ENCODE assay signal across 7 cellular contexts in the genomic region with DNA sequence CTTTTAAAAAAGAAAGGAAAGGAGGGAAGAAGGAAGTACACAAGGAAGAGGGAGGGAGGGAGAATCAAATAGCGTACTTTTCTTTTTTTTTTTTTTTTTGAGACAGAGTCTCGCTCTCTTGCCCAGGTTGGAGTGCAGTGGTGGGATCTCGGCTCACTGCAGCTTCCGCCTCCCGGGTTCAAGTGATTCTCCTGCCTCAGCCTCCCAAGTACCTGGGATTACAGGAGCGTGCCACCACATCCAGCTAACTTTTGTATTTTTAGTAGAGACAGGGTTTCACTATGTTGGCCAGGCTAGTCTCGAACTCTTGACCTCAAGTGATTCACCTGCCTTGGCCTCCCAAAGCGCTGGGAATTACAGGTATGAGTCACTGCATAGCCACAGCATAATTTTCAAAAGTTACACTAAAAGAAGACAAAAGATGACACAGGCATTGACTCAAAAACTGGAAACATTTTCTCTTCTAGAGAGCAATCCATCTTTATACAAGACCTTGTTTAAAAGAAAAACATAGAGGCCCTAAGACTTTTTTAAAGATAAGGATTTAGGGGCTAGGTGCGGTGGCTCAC.
DNase-seq lines count a peak whose midpoint lies in the region; FAIRE-seq and TF ChIP-seq lines count a peak whose summit lies in the region.
"Not testable (repeated sequence)": the region's sequence is repeated elsewhere in the genome, so short reads cannot be mapped to it uniquely, and the experiment has no call there.

No MANE protein-coding gene starts in this region.

- H3K27ac Mint-ChIP-seq in astrocyte (ENCODE audit: unreplicated experiment), result not testable (repeated sequence)

- DNase-seq in ELR (ENCODE audit: low read depth), result peak; percentile 75
- peak; percentile 31 to 54 for DNase-seq in activated CD4-positive, alpha-beta T cell treated with anti-CD3 and anti-CD28 coated beads, Interleukin-2, amount 50 U/mL, for 48 hours
- peak; percentile 65 for DNase-seq in astrocyte (ENCODE audit: low read depth)
- DNase-seq in fibroblast of lung (ENCODE audit: low read depth in 2 of 2), result peak in 1 of 2 donors; percentile 72
- DNase-seq in stimulated activated CD4-positive, alpha-beta T cell treated with anti-CD3 and anti-CD28 coated beads, Interleukin-2, amount 100 ng/mL, for 4 hours (ENCODE audit: low read depth), result peak; percentile 10

- H3K27me3 ChIP-seq in OCI-LY3 (ENCODE audit: low read depth, low read length); astrocyte (ENCODE audit: insufficient read depth, low read length); fibroblast of lung (ENCODE audit: control insufficient read depth, insufficient read depth, low read length); mucosa of stomach (ENCODE audit: control insufficient read depth, insufficient read depth, low read length): not testable (repeated sequence)

- H2AFZ ChIP-seq in OCI-LY3 (ENCODE audit: low read depth, low read length), result peak overlapping the region; percentile 92
- not testable (repeated sequence) for H2AFZ ChIP-seq in astrocyte (ENCODE audit: low read depth, low read length)
- peak overlapping the region; percentile 92 for H2AFZ ChIP-seq in fibroblast of lung (ENCODE audit: low read length)

- H3K36me3 ChIP-seq in OCI-LY3 (replicated peaks; ENCODE audit: low read depth, low read length); astrocyte (ENCODE audit: insufficient read depth, low read length); fibroblast of lung (ENCODE audit: control insufficient read depth, insufficient read depth, low read length): not testable (repeated sequence)
- H3K36me3 ChIP-seq in mucosa of stomach (ENCODE audit: control insufficient read depth, insufficient read depth, low read length), result peaks cover 11% of the 10 kb centered on the region

- not testable (repeated sequence) for H3K36me3 Mint-ChIP-seq in astrocyte (ENCODE audit: low read depth, unreplicated experiment)

- H3K9ac ChIP-seq in OCI-LY3 (ENCODE audit: low read length), result peak overlapping the region; percentile 44; the same call in 1 of the 2 replicates
- H3K9ac ChIP-seq in astrocyte (ENCODE audit: low read length), result peak overlapping the region; percentile 23
- not testable (repeated sequence) for H3K9ac ChIP-seq in fibroblast of lung (ENCODE audit: insufficient read depth, low read length)
- peak overlapping the region; percentile 46 for H3K9ac ChIP-seq in mucosa of stomach (ENCODE audit: low read length)

- H3K79me2 ChIP-seq in OCI-LY3 (ENCODE audit: low read length); astrocyte (ENCODE audit: insufficient read depth, low read length); fibroblast of lung (ENCODE audit: control insufficient read depth, insufficient read depth, low read length): not testable (repeated sequence)

- H3K27me3 Mint-ChIP-seq in astrocyte (ENCODE audit: low read depth, unreplicated experiment), result not testable (repeated sequence)

- H3K4me3 ChIP-seq in OCI-LY3 (ENCODE audit: low read length) (peak overlapping the region; percentile 64), fibroblast of lung (replicated peaks in 1 of 4; ENCODE audit: control extremely low read depth in 1 of 4, insufficient read depth in 1 of 4, low read depth in 3 of 4, low read length in 4 of 4) (peak overlapping the region in 3 of 4 experiments; percentile 12 to 57 (median 37)), mucosa of stomach (ENCODE audit: low read length) (peak overlapping the region; percentile 48)
- not testable (repeated sequence) for H3K4me3 ChIP-seq in astrocyte (ENCODE audit: insufficient read depth, low read depth, low read length)

- H3K4me1 ChIP-seq in OCI-LY3 (ENCODE audit: low read length) (peaks cover 19% of the 10 kb centered on the region), astrocyte (ENCODE audit: insufficient read depth, low read length) (peaks cover 14% of the 10 kb centered on the region), mucosa of stomach (ENCODE audit: control insufficient read depth, insufficient read depth, low read length) (peaks cover 28% of the 10 kb centered on the region)
- not testable (repeated sequence) for H3K4me1 ChIP-seq in fibroblast of lung (ENCODE audit: control insufficient read depth, extremely low read depth, insufficient read depth, low read length)

- FAIRE-seq in astrocyte (lab: Jason Lieb, UNC), result not testable (repeated sequence)

- not testable (repeated sequence) for TF ChIP-seq CTCF in OCI-LY3 (IDR thresholded peaks at IDR 0.05; ENCODE audit: low read depth, low read length); astrocyte (IDR thresholded peaks at IDR 0.05; ENCODE audit: insufficient read depth, low read depth, low read length); fibroblast of lung (conservative IDR thresholded peaks at IDR 0.05 in 1 of 2, IDR thresholded peaks at IDR 0.05 in 1 of 2; ENCODE audit: low read depth in 1 of 2, low read length in 2 of 2)

- not testable (repeated sequence) for H4K20me1 ChIP-seq in OCI-LY3 (ENCODE audit: insufficient read depth, low read length); astrocyte (ENCODE audit: insufficient read depth, low read length); fibroblast of lung (ENCODE audit: control insufficient read depth, extremely low read depth, insufficient read depth, low read length)

- peaks cover 18% of the 10 kb centered on the region for H3K4me1 Mint-ChIP-seq in astrocyte (ENCODE audit: low read depth, unreplicated experiment)

- not testable (repeated sequence) for H3K9me3 Mint-ChIP-seq in astrocyte (ENCODE audit: unreplicated experiment)

- H3K4me2 ChIP-seq in OCI-LY3 (ENCODE audit: low read length), result peak overlapping the region; percentile 75
- H3K4me2 ChIP-seq in astrocyte (ENCODE audit: low read length), result peak overlapping the region; percentile 57
- peak overlapping the region; percentile 88 for H3K4me2 ChIP-seq in fibroblast of lung (ENCODE audit: extremely low read depth, insufficient read depth, low read length)

- not testable (repeated sequence) for H3K9me3 ChIP-seq in OCI-LY3 (ENCODE audit: insufficient read depth, low read length); astrocyte (ENCODE audit: insufficient read depth, low read depth, low read length); fibroblast of lung (ENCODE audit: control insufficient read depth, insufficient read depth, low read depth, low read length); mucosa of stomach (ENCODE audit: control insufficient read depth, low read length)

- H3K27ac ChIP-seq in OCI-LY3 (ENCODE audit: low read length); astrocyte (ENCODE audit: low read depth, low read length); fibroblast of lung (ENCODE audit: insufficient read depth, low read length): not testable (repeated sequence)

- H3K4me3 Mint-ChIP-seq in astrocyte (ENCODE audit: unreplicated experiment), result not testable (repeated sequence)
